25 cellular contexts compared by ENCODE assay signal in genomic region chr10:122176232-122176865, GRCh38.
DNase-seq lines count a peak whose midpoint lies in the region; ATAC-seq and TF ChIP-seq lines count a peak whose summit lies in the region.
"Had no signal": no experiment of that assay in that cellular context is flagged by ENCODE, and none has a peak within 500 bp of the region (broad histone marks: within the 10 kb centered on the region; RNA-seq: fewer than 3 reads in every experiment).

No MANE protein-coding gene starts in this region.

- no peak overlapping the region for H2AFZ ChIP-seq in IMR-90 (replicated peaks; ENCODE audit: low read length, poor library complexity)

- no peak for TF ChIP-seq POLR2A in IMR-90 (IDR thresholded peaks at IDR 0.05; ENCODE audit: low read depth, low read length)

- no peaks in the 10 kb centered on the region; the same call in 1 of the 2 replicates for H4K20me1 ChIP-seq in IMR-90 (ENCODE audit: insufficient read depth, low read length)

- H3K9me3 ChIP-seq in IMR-90 (ENCODE audit: control insufficient read depth, insufficient read depth, low read length) = no peaks in the 10 kb centered on the region
- H3K9me3 ChIP-seq: adrenal gland, BLaER1, pancreas, stomach, transverse colon had no signal

- no peaks in the 10 kb centered on the region for H3K36me3 Mint-ChIP-seq in nephron (ENCODE audit: low read depth)
- no peaks in the 10 kb centered on the region for H3K36me3 Mint-ChIP-seq in stimulated activated naive B cell treated with anti-CD40 and anti-IgM and Interleukin-4, amounts not matched to agents 10 μg/mL and 1 μg/mL and 100 μg/mL, for 72 hours

- H3K27ac ChIP-seq in IMR-90 (ENCODE audit: insufficient read depth, low read length) = no peak overlapping the region
- H3K27ac ChIP-seq: adrenal gland, BLaER1, pancreas, stomach, transverse colon had no signal

- no TSS peak for BruUV-seq in IMR-90 (replicated peaks; lab: Mats Ljungman, UMichigan)

- no peak overlapping the region for H3K4ac ChIP-seq in IMR-90 (ENCODE audit: low read depth, low read length)

- H2BK15ac ChIP-seq in IMR-90 (ENCODE audit: low read depth, low read length) = no peak overlapping the region

- H2AK5ac ChIP-seq in IMR-90 (ENCODE audit: low read depth, low read length) = no peak overlapping the region

- peaks cover 10 to 49% of the 10 kb centered on the region in 2 experiments; a peak in 3 of 4 replicates for H3K79me1 ChIP-seq in IMR-90 (ENCODE audit: low read depth in 1 of 2, low read length in 2 of 2)

- H4K5ac ChIP-seq in IMR-90 (ENCODE audit: low read depth, low read length) = no peak overlapping the region

- intact Hi-C loops in IMR-90 (cut with micrococcal nuclease) = no loop called here

- in situ Hi-C loops in IMR-90 (cut with MboI; ENCODE audit: low sequenced_read_pairs) = no loop called here

- no peak overlapping the region for H3K56ac ChIP-seq in IMR-90 (ENCODE audit: extremely low read depth, insufficient read depth, low read length)

- CTCF ChIA-PET in IMR-90 (lab: Yijun Ruan, JAX) = no interaction called here

- peaks cover 3% of the 10 kb centered on the region for H3K4me1 ChIP-seq in IMR-90 (ENCODE audit: control insufficient read depth, insufficient read depth, low read length)
- H3K4me1 ChIP-seq: pancreas had no signal

- no peak overlapping the region for H3K9ac ChIP-seq in IMR-90 (ENCODE audit: low read depth, low read length)
- H3K9ac ChIP-seq: BLaER1 had no signal

- no peaks in the 10 kb centered on the region for H3K27me3 ChIP-seq in IMR-90 (ENCODE audit: control insufficient read depth, insufficient read depth, low read length)
- H3K27me3 ChIP-seq: adrenal gland, BLaER1, pancreas, stomach, transverse colon had no signal

- H3K27me3 Mint-ChIP-seq in nephron (ENCODE audit: low read depth) = no peaks in the 10 kb centered on the region
- H3K27me3 Mint-ChIP-seq in stimulated activated naive B cell treated with anti-CD40 and anti-IgM and Interleukin-4, amounts not matched to agents 10 μg/mL and 1 μg/mL and 100 μg/mL, for 72 hours = peaks cover 0 to 26% of the 10 kb centered on the region in 2 donors
- H3K27me3 Mint-ChIP-seq: activated CD8-positive, alpha-beta T cell treated with anti-CD3 and anti-CD28 coated beads for 36 hours had no signal

- no peak overlapping the region for H3K23ac ChIP-seq in IMR-90 (ENCODE audit: low read depth, low read length)

- POLR2A ChIA-PET in IMR-90 (lab: Charles Lee; ENCODE audit: unreplicated experiment) = no interaction called here

- H3K4me3 ChIP-seq in IMR-90 (ENCODE audit: insufficient read depth, low read depth, low read length) (no peak overlapping the region), fibroblast of pulmonary artery (replicated peaks; ENCODE audit: low read depth, low read length) (no peak overlapping the region)
- H3K4me3 ChIP-seq: adrenal gland, BLaER1, pancreas, stomach, transverse colon had no signal

- H2BK20ac ChIP-seq in IMR-90 (ENCODE audit: low read depth, low read length) = no peak overlapping the region

- dilution Hi-C loops in IMR-90 (cut with HindIII; ENCODE audit: low sequenced_read_pairs, unreplicated experiment) = no loop called here

- no peak overlapping the region for H4K91ac ChIP-seq in IMR-90 (ENCODE audit: insufficient read depth, low read depth, low read length)

- H3K36me3 ChIP-seq in IMR-90 (ENCODE audit: control insufficient read depth, insufficient read depth, low read length) = no peaks in the 10 kb centered on the region
- H3K36me3 ChIP-seq: adrenal gland, BLaER1, pancreas, stomach, transverse colon had no signal

- H2BK5ac ChIP-seq in IMR-90 (ENCODE audit: low read depth, low read length, poor library complexity, severe bottlenecking) = no peak overlapping the region

- TF ChIP-seq RAD21 in IMR-90 (IDR thresholded peaks at IDR 0.05; ENCODE audit: low read length) = no peak

- H4K8ac ChIP-seq in IMR-90 (ENCODE audit: low read depth in 2 of 2, low read length in 2 of 2) = no peak overlapping the region

- H3K4me1 Mint-ChIP-seq in nephron = peaks cover 52% of the 10 kb centered on the region
- no peaks in the 10 kb centered on the region for H3K4me1 Mint-ChIP-seq in stimulated activated naive B cell treated with anti-CD40 and anti-IgM and Interleukin-4, amounts not matched to agents 10 μg/mL and 1 μg/mL and 100 μg/mL, for 72 hours

- no CpG with 5 or more reads among the region's 4 CpGs for WGBS in IMR-90 (ENCODE audit: extremely low coverage in 2 of 2, insufficient read length in 1 of 2), 2 experiments

- H3K4me3 Mint-ChIP-seq in nephron = no peak overlapping the region
- no peak overlapping the region for H3K4me3 Mint-ChIP-seq in stimulated activated naive B cell treated with anti-CD40 and anti-IgM and Interleukin-4, amounts not matched to agents 10 μg/mL and 1 μg/mL and 100 μg/mL, for 72 hours
- H3K4me3 Mint-ChIP-seq: activated CD8-positive, alpha-beta T cell treated with anti-CD3 and anti-CD28 coated beads for 36 hours had no signal

- H3K4me2 ChIP-seq in IMR-90 (ENCODE audit: low read depth, low read length) = no peak overlapping the region
- H3K4me2 ChIP-seq: BLaER1 had no signal

- H3K14ac ChIP-seq in IMR-90 (replicated peaks; ENCODE audit: low read depth, low read length) = no peak overlapping the region

- DNase-seq in ELR (ENCODE audit: low read depth) (peak; percentile 48), IMR-90 (peak; percentile 59), fibroblast of pulmonary artery (ENCODE audit: low read depth) (peak; percentile 13), mucosa of gallbladder (ENCODE audit: low spot score) (no peak), GDM1 (lab: John Stamatoyannopoulos, UW) (no peak), dedifferentiated amniotic fluid mesenchymal stem cell (ENCODE audit: extremely low spot score) (no peak)
- no peak for DNase-seq in stimulated activated naive B cell treated with anti-CD40 and anti-IgM and Interleukin-4, amounts not matched to agents 10 μg/mL and 1 μg/mL and 100 μg/mL, for 72 hours
- DNase-seq: activated CD8-positive, alpha-beta T cell treated with anti-CD3 and anti-CD28 coated beads for 36 hours; activated naive CD4-positive, alpha-beta T cell; adrenal gland; EL; mammary epithelial cell; NCI-H1092 treated with DMSO at 0.1 percent for 48 hours; NCI-H2029; NCI-H345; NCI-H82; pancreas; right cardiac atrium; stomach; T1000; transverse colon had no signal

- H3K9me1 ChIP-seq in IMR-90 (ENCODE audit: insufficient read depth, low read length) = no peaks in the 10 kb centered on the region

- peak overlapping the region; percentile 43 to 80 (median 45) for H3K27ac Mint-ChIP-seq in nephron
- no peak overlapping the region for H3K27ac Mint-ChIP-seq in stimulated activated naive B cell treated with anti-CD40 and anti-IgM and Interleukin-4, amounts not matched to agents 10 μg/mL and 1 μg/mL and 100 μg/mL, for 72 hours
- H3K27ac Mint-ChIP-seq: activated CD8-positive, alpha-beta T cell treated with anti-CD3 and anti-CD28 coated beads for 36 hours had no signal

- peak; percentile 33; the same call in 1 of the 2 replicates for ATAC-seq in IMR-90 (ENCODE audit: low read depth)
- no peak for ATAC-seq in stimulated activated naive B cell treated with anti-CD40 and anti-IgM and Interleukin-4, amounts not matched to agents 10 μg/mL and 1 μg/mL and 100 μg/mL, for 72 hours (replicated peaks)
- ATAC-seq: activated CD4-positive, CD25-positive, alpha-beta regulatory T cell treated with anti-CD3 and anti-CD28 coated beads, Interleukin-2, amount 50 U/mL, for 24 hours; activated CD8-positive, alpha-beta T cell treated with anti-CD3 and anti-CD28 coated beads for 36 hours; pancreas; right cardiac atrium; Right ventricle myocardium inferior had no signal

- H2BK120ac ChIP-seq in IMR-90 (ENCODE audit: low read depth, low read length) = no peak overlapping the region

- TF ChIP-seq CTCF in IMR-90 (conservative IDR thresholded peaks at IDR 0.05; ENCODE audit: low read depth, low read length) = no peak
- no peak for TF ChIP-seq CTCF in fibroblast of pulmonary artery (IDR thresholded peaks at IDR 0.05; ENCODE audit: low read length, missing control alignments)
- TF ChIP-seq CTCF in nephron (IDR thresholded peaks at IDR 0.05; ENCODE audit: unreplicated experiment in 3 of 3) = no peak

- H2AK9ac ChIP-seq in IMR-90 (replicated peaks; ENCODE audit: low read depth, low read length, poor library complexity) = no peak overlapping the region

- H3K9me3 Mint-ChIP-seq in nephron = no peaks in the 10 kb centered on the region
- no peaks in the 10 kb centered on the region for H3K9me3 Mint-ChIP-seq in stimulated activated naive B cell treated with anti-CD40 and anti-IgM and Interleukin-4, amounts not matched to agents 10 μg/mL and 1 μg/mL and 100 μg/mL, for 72 hours
- H3K9me3 Mint-ChIP-seq: activated CD8-positive, alpha-beta T cell treated with anti-CD3 and anti-CD28 coated beads for 36 hours had no signal

- no peak overlapping the region for H3K18ac ChIP-seq in IMR-90 (ENCODE audit: low read depth, low read length)

TF ChIP-seq in IMR-90, 13 proteins besides CTCF, POLR2A, EP300 and RAD21 (continues in another document):
- no peak for TF ChIP-seq NFE2L2 (IDR thresholded peaks at IDR 0.05; ENCODE audit: low read depth, low read length)
- TF ChIP-seq ELK1 (IDR thresholded peaks at IDR 0.05; ENCODE audit: borderline replicate concordance, low read depth, low read length) = no peak
- TF ChIP-seq RFX5 (IDR thresholded peaks at IDR 0.05; ENCODE audit: low read depth, low read length) = no peak
- no peak for TF ChIP-seq MAFK (IDR thresholded peaks at IDR 0.05; ENCODE audit: low read depth, low read length)
- no peak for TF ChIP-seq FOS (IDR thresholded peaks at IDR 0.05; ENCODE audit: low read depth, low read length)
- no peak for TF ChIP-seq CEBPB (IDR thresholded peaks at IDR 0.05; ENCODE audit: low read depth, low read length)
- TF ChIP-seq MAZ (IDR thresholded peaks at IDR 0.05; ENCODE audit: borderline replicate concordance, low read depth, low read length) = no peak
- no peak for TF ChIP-seq USF2 (IDR thresholded peaks at IDR 0.05; ENCODE audit: low read depth, low read length)
- TF ChIP-seq MXI1 (IDR thresholded peaks at IDR 0.05; ENCODE audit: borderline replicate concordance, low read depth, low read length) = no peak

Comparison
In these comparisons a context has a peak if more than half of its experiments do, and no peak if none do; other contexts are left out.
1. DNase-seq: peak in ELR (single experiment), IMR-90 (single experiment) and fibroblast of pulmonary artery (single experiment); none in mucosa of gallbladder (single experiment), stimulated activated naive B cell treated with anti-CD40 and anti-IgM and Interleukin-4, amounts not matched to agents 10 μg/mL and 1 μg/mL and 100 μg/mL, for 72 hours (single experiment), GDM1 (single experiment) and dedifferentiated amniotic fluid mesenchymal stem cell (single experiment).